9 cellular contexts compared by ENCODE assay signal in genomic region chrX:101415180-101416130, GRCh38. TPM values are rescaled to one million over a fixed set of nuclear protein-coding genes. Genes with fewer than 3 reads are reported as not detected.
DNase-seq lines count a peak whose midpoint lies in the region; ATAC-seq, FAIRE-seq and TF ChIP-seq lines count a peak whose summit lies in the region.
"Had no signal": no experiment of that assay in that cellular context is flagged by ENCODE, and none has a peak within 500 bp of the region (broad histone marks: within the 10 kb centered on the region; RNA-seq: fewer than 3 reads in every experiment).

No MANE protein-coding gene starts in this region.

- no peaks in the 10 kb centered on the region for H3K79me1 ChIP-seq in H1 (ENCODE audit: low read depth, low read length)

- H3K4ac ChIP-seq in H1 (replicated peaks; ENCODE audit: insufficient read length, low read depth, low read length): no peak overlapping the region

- H4K5ac ChIP-seq in H1 (ENCODE audit: insufficient read length, low read depth, low read length): no peak overlapping the region

- H3K23ac ChIP-seq in H1 (ENCODE audit: insufficient read length): no peak overlapping the region

- TF ChIP-seq CTCF in AG04450 (IDR thresholded peaks at IDR 0.05; ENCODE audit: low read depth, low read length) (peak; percentile 74), GM12872 (IDR thresholded peaks at IDR 0.05; ENCODE audit: insufficient read depth, low read depth, low read length) (peak; percentile 66), H1 (IDR thresholded peaks at IDR 0.05; ENCODE audit: control extremely low read depth in 1 of 3, insufficient read depth in 1 of 3, low read depth in 1 of 3, low read length in 3 of 3) (peak in 2 of 3 experiments; percentile 44 to 47; a peak in 2 of 4 replicates), uterus (IDR thresholded peaks at IDR 0.05) (peak; percentile 74 to 84 (median 80))

- peak overlapping the region; percentile 72; the same call in 1 of the 2 replicates for H2BK15ac ChIP-seq in H1 (ENCODE audit: low read length)

- H3K27me3 ChIP-seq in AG04450 (ENCODE audit: control insufficient read depth, insufficient read depth, low read length): no peaks in the 10 kb centered on the region
- H3K27me3 ChIP-seq in H1 (replicated peaks in 1 of 4; ENCODE audit: control insufficient read depth in 3 of 4, extremely low read depth in 1 of 4, insufficient read depth in 3 of 4, low read length in 3 of 4): no peaks in the 10 kb centered on the region
- H3K27me3 ChIP-seq in uterus: no peaks in the 10 kb centered on the region

- H2AK5ac ChIP-seq in H1 (ENCODE audit: low read depth, low read length): no peak overlapping the region

- no peak overlapping the region; the same call in 1 of the 2 replicates for H4K8ac ChIP-seq in H1 (ENCODE audit: extremely low read depth, insufficient read depth, low read length)

- no peak overlapping the region; the same call in 1 of the 2 replicates for H3K18ac ChIP-seq in H1 (ENCODE audit: extremely low read depth, low read length)

- H3K56ac ChIP-seq in H1 (replicated peaks; ENCODE audit: insufficient read length, low read depth, low read length): no peak overlapping the region

- H2BK12ac ChIP-seq in H1 (ENCODE audit: low read depth, low read length): no peak overlapping the region

- no peak for TF ChIP-seq POLR2A in H1 (IDR thresholded peaks at IDR 0.05; ENCODE audit: control extremely low read depth in 1 of 2, low read depth in 2 of 2, low read length in 2 of 2)
- peak in 1 of 2 donors; percentile 26 for TF ChIP-seq POLR2A in uterus (IDR thresholded peaks at IDR 0.05)

- peak overlapping the region; percentile 65 for H4K91ac ChIP-seq in H1 (replicated peaks; ENCODE audit: insufficient read length, low read length)

- H3K36me3 ChIP-seq in H1 (ENCODE audit: control insufficient read depth in 2 of 4, insufficient read depth in 4 of 4, low read length in 3 of 4): peaks cover 0 to 16% (median 8%) of the 10 kb centered on the region in 4 experiments; a peak in 5 of 8 replicates
- H3K36me3 ChIP-seq in uterus: no peaks in the 10 kb centered on the region

- peaks cover 3% of the 10 kb centered on the region; the same call in 1 of the 2 replicates for H3K23me2 ChIP-seq in H1 (ENCODE audit: low read depth, low read length)

- H3K4me1 ChIP-seq in H1 (replicated peaks in 1 of 4; ENCODE audit: control insufficient read depth in 3 of 4, insufficient read depth in 4 of 4, low read length in 3 of 4) (peaks cover 0 to 3% (median 1%) of the 10 kb centered on the region in 4 experiments; a peak in 3 of 7 replicates), uterus (peaks cover 0 to 4% of the 10 kb centered on the region in 2 donors)

- H2AFZ ChIP-seq in H1 (ENCODE audit: low read length): no peak overlapping the region

- TF ChIP-seq EP300 in H1 (IDR thresholded peaks at IDR 0.05; ENCODE audit: borderline replicate concordance in 1 of 2, low read depth in 2 of 2, low read length in 2 of 2): no peak

- no peak overlapping the region; a peak in 1 of 4 replicates for H3K4me2 ChIP-seq in H1 (ENCODE audit: insufficient read depth in 1 of 2, low read depth in 2 of 2, low read length in 2 of 2)

- peaks cover 0 to 2% of the 10 kb centered on the region in 2 experiments for H4K20me1 ChIP-seq in H1 (replicated peaks in 1 of 2; ENCODE audit: control insufficient read depth in 1 of 2, insufficient read depth in 2 of 2, low read length in 2 of 2)

- H2BK120ac ChIP-seq in H1 (replicated peaks; ENCODE audit: low read depth, low read length): no peak overlapping the region

- POLR2A ChIA-PET in AG04450 (lab: Yijun Ruan, JAX): interaction anchor here (1.4 kb wide), 1 partner anchor 70 kb away, joined by 3 read pairs; the partner anchor contains the start of gene ARMCX4
- POLR2A ChIA-PET in H1 (lab: Charles Lee; ENCODE audit: partially characterized antibody): interaction anchor here (0.6 to 5.4 kb wide), 10 partner anchors 8 to 1284 kb away, joined by 3 to 36 read pairs (median 3); partner anchors contain the start of genes GLA, HNRNPH2 and RPL36A

- peak; percentile 65 to 75 for TF ChIP-seq RAD21 in H1 (IDR thresholded peaks at IDR 0.05 in 1 of 2, conservative IDR thresholded peaks at IDR 0.05 in 1 of 2; ENCODE audit: low read depth in 2 of 2, low read length in 2 of 2)

- no peak overlapping the region for H3K14ac ChIP-seq in H1 (ENCODE audit: insufficient read length)

- DNase-seq in AG04450 (ENCODE audit: low read depth, low spot score): peak; percentile 63
- peak; percentile 44 for DNase-seq in NCI-H1105 (lab: John Stamatoyannopoulos, UW)
- DNase-seq in T1000 (lab: John Stamatoyannopoulos, UW): peak; percentile 1
- no peak for DNase-seq in H1 (ENCODE audit: low read depth in 1 of 2, low spot score in 2 of 2)
- peak; percentile 76 for DNase-seq in midbrain (lab: John Stamatoyannopoulos, UW)
- peak; percentile 30 to 38 for DNase-seq in uterus

- peaks cover 3 to 24% of the 10 kb centered on the region in 2 experiments for H3K79me2 ChIP-seq in H1 (ENCODE audit: control insufficient read depth in 1 of 2, insufficient read depth in 2 of 2, low read length in 2 of 2)

- ATAC-seq in HG02610 (IDR thresholded peaks at IDR 0.05; ENCODE audit: unreplicated experiment): peak; percentile 61

- no peak for FAIRE-seq in H1 (lab: Jason Lieb, UNC)

- 76% methylated on average over 11 of the region's 12 CpGs; no CpG with 5 or more reads in 1 of the 2 experiments for WGBS in H1 (ENCODE audit: extremely low coverage in 1 of 2, insufficient coverage in 1 of 2, insufficient read length in 1 of 2, insufficient replicate concordance in 2 of 2, low coverage in 1 of 2, low lambda C conversion rate in 2 of 2, missing lambda C conversion rate in 1 of 2), 2 experiments

- peak overlapping the region; percentile 2 for H3K27ac ChIP-seq in AG04450 (ENCODE audit: low read depth, low read length)
- no peak overlapping the region for H3K27ac ChIP-seq in H1 (ENCODE audit: low read depth, low read length)
- H3K27ac ChIP-seq in uterus: peak overlapping the region; percentile 94 to 96

- H2BK5ac ChIP-seq in H1 (ENCODE audit: low read depth, low read length): no peak overlapping the region

- H2BK20ac ChIP-seq in H1 (ENCODE audit: low read length): no peak overlapping the region

- H3K4me3 ChIP-seq in AG04450 (ENCODE audit: low read depth, low read length) (no peak overlapping the region), H1 (ENCODE audit: extremely low read depth in 1 of 4, insufficient read depth in 2 of 4, low read depth in 3 of 4, low read length in 4 of 4) (no peak overlapping the region), uterus (no peak overlapping the region)

- no peaks in the 10 kb centered on the region for H3K9me3 ChIP-seq in AG04450 (ENCODE audit: control insufficient read depth, insufficient read depth, low read length)
- no peaks in the 10 kb centered on the region for H3K9me3 ChIP-seq in H1 (ENCODE audit: insufficient read depth in 2 of 2, low read depth in 1 of 2, low read length in 1 of 2)
- no peaks in the 10 kb centered on the region for H3K9me3 ChIP-seq in uterus

- H3K9ac ChIP-seq in H1 (replicated peaks in 1 of 4; ENCODE audit: extremely low read depth in 1 of 4, low read depth in 3 of 4, low read length in 3 of 4): no peak overlapping the region

- intact Hi-C loops in uterus (cut with DNase I; ENCODE audit: low total_unique reads): no loop called here

- CTCF ChIA-PET in AG04450 (lab: Charles Lee) (interaction anchor here (0.5 to 2.5 kb wide), 10 partner anchors 12 to 344 kb away, joined by 3 to 10 read pairs (median 4); partner anchors contain the start of gene RPL36A), H1 (lab: Charles Lee; ENCODE audit: partially characterized antibody) (interaction anchor here (1.0 to 1.5 kb wide), 3 partner anchors 45 to 69 kb away, joined by 3 to 4 read pairs (median 3); partner anchors contain the start of gene ARMCX4)

RNA-seq across cellular contexts. Expression of gene HNRNPH2, which starts 7.4 kb away (rescaled TPM):
- polyA plus RNA-seq in AG04450 (2011; rRNA removed) (58.6 and 64.8 TPM in 2 replicates), H1 (2011; rRNA removed) (14.7 and 27.7 TPM in 2 replicates)
- polyA minus RNA-seq in AG04450 (2011; rRNA and poly(A)+ RNA removed): 26.7 and 36.0 TPM in 2 replicates
- total RNA-seq in H1 (2021; fragmentation: NEBNext Ultra II Directional; extraction: Animal tissue kit (Norgen Biotek cat#: 25700)): 62.6 and 66.7 TPM in 2 replicates
- polyA plus RNA-seq in H1 (2011; cell fraction: cytosol; rRNA removed): 42.1 TPM
- 9.0 TPM for polyA plus RNA-seq in H1 (2011; cell fraction: nucleus; rRNA removed)
- 75.3 to 86.8 TPM (median 76.9 TPM) in 4 replicates for polyA plus RNA-seq in H1 (2012, experiment 1 of 2)
- polyA plus RNA-seq in H1 (2012, experiment 2 of 2): 6.8 TPM
- 38.5 TPM for polyA plus RNA-seq in H1 (2013, experiment 1 of 2)
- polyA plus RNA-seq in H1 (2013, experiment 2 of 2): 36.4 TPM
- 26.2 and 33.8 TPM in 2 replicates for polyA minus RNA-seq in H1 (2011; rRNA and poly(A)+ RNA removed)
- polyA minus RNA-seq in H1 (2011; cell fraction: cytosol; rRNA and poly(A)+ RNA removed): 14.9 TPM
- 10.0 TPM for polyA minus RNA-seq in H1 (2011; cell fraction: nucleus; rRNA and poly(A)+ RNA removed)
- total RNA-seq in uterus: 10 to 100 TPM; 22.0 to 87.2 (median 40.7) TPM

RNA-seq across cellular contexts. Expression of gene GLA, which starts 7.7 kb away (rescaled TPM):
- polyA plus RNA-seq in AG04450 (2011; rRNA removed) (30.0 and 33.8 TPM in 2 replicates), H1 (2011; rRNA removed) (21.9 and 33.6 TPM in 2 replicates)
- 11.4 and 11.7 TPM in 2 replicates for polyA minus RNA-seq in AG04450 (2011; rRNA and poly(A)+ RNA removed)
- total RNA-seq in H1 (2021; fragmentation: NEBNext Ultra II Directional; extraction: Animal tissue kit (Norgen Biotek cat#: 25700)): 39.2 and 47.3 TPM in 2 replicates
- polyA plus RNA-seq in H1 (2011; cell fraction: cytosol; rRNA removed): 39.1 TPM
- 30.4 TPM for polyA plus RNA-seq in H1 (2011; cell fraction: nucleus; rRNA removed)
- polyA plus RNA-seq in H1 (2012, experiment 1 of 2): 43.7 to 47.0 TPM (median 45.8 TPM) in 4 replicates
- polyA plus RNA-seq in H1 (2012, experiment 2 of 2): 35.0 TPM
- 81.2 TPM for polyA plus RNA-seq in H1 (2013, experiment 1 of 2)
- 83.5 TPM for polyA plus RNA-seq in H1 (2013, experiment 2 of 2)
- 21.6 and 22.4 TPM in 2 replicates for polyA minus RNA-seq in H1 (2011; rRNA and poly(A)+ RNA removed)
- 15.0 TPM for polyA minus RNA-seq in H1 (2011; cell fraction: cytosol; rRNA and poly(A)+ RNA removed)
- polyA minus RNA-seq in H1 (2011; cell fraction: nucleus; rRNA and poly(A)+ RNA removed): 13.7 TPM
- total RNA-seq in uterus: 10 to 100 TPM; 13.2 to 30.2 (median 19.2) TPM

RNA-seq across cellular contexts. Expression of gene RPL36A, which starts 24.6 kb away (rescaled TPM):
- polyA plus RNA-seq in AG04450 (2011; rRNA removed) (2,019 and 2,123 TPM in 2 replicates), H1 (2011; rRNA removed) (985 and 1,587 TPM in 2 replicates)
- 67.7 and 86.6 TPM in 2 replicates for polyA minus RNA-seq in AG04450 (2011; rRNA and poly(A)+ RNA removed)
- total RNA-seq in H1 (2021; fragmentation: NEBNext Ultra II Directional; extraction: Animal tissue kit (Norgen Biotek cat#: 25700)): 271 and 309 TPM in 2 replicates
- 2,146 TPM for polyA plus RNA-seq in H1 (2011; cell fraction: cytosol; rRNA removed)
- 334 TPM for polyA plus RNA-seq in H1 (2011; cell fraction: nucleus; rRNA removed)
- polyA plus RNA-seq in H1 (2012, experiment 1 of 2): 2,347 to 3,718 TPM (median 3,008 TPM) in 4 replicates
- polyA plus RNA-seq in H1 (2012, experiment 2 of 2): 1,533 TPM
- polyA plus RNA-seq in H1 (2013, experiment 1 of 2): 3,890 TPM
- 3,945 TPM for polyA plus RNA-seq in H1 (2013, experiment 2 of 2)
- 185 and 254 TPM in 2 replicates for polyA minus RNA-seq in H1 (2011; rRNA and poly(A)+ RNA removed)
- polyA minus RNA-seq in H1 (2011; cell fraction: cytosol; rRNA and poly(A)+ RNA removed): 188 TPM
- 274 TPM for polyA minus RNA-seq in H1 (2011; cell fraction: nucleus; rRNA and poly(A)+ RNA removed)
- total RNA-seq in uterus: 1,000 to 10,000 TPM in 3 of 4 donors, 100 to 1,000 TPM in 1; 279 to 2,120 (median 1,455) TPM

RNA-seq across cellular contexts. Expression of gene BTK, which starts 29.5 kb away (rescaled TPM):
- polyA plus RNA-seq in AG04450 (2011; rRNA removed): not detected in 2 replicates
- not detected in 2 replicates for polyA minus RNA-seq in AG04450 (2011; rRNA and poly(A)+ RNA removed)
- 0.20 TPM in 1 of 2 replicates, not detected in the other for total RNA-seq in H1 (2021; fragmentation: NEBNext Ultra II Directional; extraction: Animal tissue kit (Norgen Biotek cat#: 25700))
- polyA plus RNA-seq in H1 (2011; rRNA removed): 0.03 and 0.06 TPM in 2 replicates
- 0.09 TPM for polyA plus RNA-seq in H1 (2011; cell fraction: cytosol; rRNA removed)
- not detected for polyA plus RNA-seq in H1 (2011; cell fraction: nucleus; rRNA removed)
- 0.09 to 0.25 TPM (median 0.23 TPM) in 3 of 4 replicates, not detected in the other for polyA plus RNA-seq in H1 (2012, experiment 1 of 2)
- polyA plus RNA-seq in H1 (2012, experiment 2 of 2): not detected
- polyA plus RNA-seq in H1 (2013, experiment 1 of 2): 0.02 TPM
- 0.06 TPM for polyA plus RNA-seq in H1 (2013, experiment 2 of 2)
- 0.16 TPM in 1 of 2 replicates, not detected in the other for polyA minus RNA-seq in H1 (2011; rRNA and poly(A)+ RNA removed)
- polyA minus RNA-seq in H1 (2011; cell fraction: cytosol; rRNA and poly(A)+ RNA removed): 0.37 TPM
- 1.00 TPM for polyA minus RNA-seq in H1 (2011; cell fraction: nucleus; rRNA and poly(A)+ RNA removed)
- 1 to 10 TPM; 1.2 to 5.9 (median 2.5) TPM for total RNA-seq in uterus
- total RNA-seq: T-helper 1 cell treated with Interleukin-12 subunit alpha and Interleukin-12 subunit beta and Interleukin-4 antibody, amounts not matched to agents 30 ng/mL and 1 ng/mL, for 36 hours had no signal

Comparison
In these comparisons a context has a peak if more than half of its experiments do, and no peak if none do; other contexts are left out.
1. DNase-seq: peak in AG04450 (single experiment), NCI-H1105 (single experiment), T1000 (single experiment), midbrain (single experiment) and uterus (2 of 2); none in H1 (0 of 2).
2. Peak in every context shown above with its lines, with median percentiles within 50 percentile points of each other: CTCF ChIP-seq.